20 cellular contexts compared by ENCODE assay signal in the genomic region with DNA sequence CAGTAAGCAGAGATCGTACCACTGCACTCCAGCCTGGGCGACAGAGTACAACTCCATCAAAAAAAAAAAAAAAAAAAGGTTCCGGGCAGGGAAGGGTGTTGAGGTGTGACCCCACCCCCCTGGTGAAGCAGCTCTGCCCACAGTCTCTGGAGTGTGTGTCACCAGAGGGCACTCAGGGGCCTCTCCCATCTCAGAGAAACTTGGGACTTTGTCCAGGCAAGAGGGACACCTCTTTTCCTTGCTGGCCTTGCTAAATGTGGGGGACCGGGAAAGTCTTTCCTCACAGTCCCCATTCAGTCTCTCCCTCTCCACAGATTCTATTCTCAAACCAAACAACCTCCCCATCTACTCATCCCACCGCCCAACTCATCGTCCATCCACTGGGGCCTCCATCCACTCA. TPM values are rescaled to one million over a fixed set of nuclear protein-coding genes. Genes with fewer than 3 reads are reported as not detected.
DNase-seq lines count a peak whose midpoint lies in the region; ATAC-seq and TF ChIP-seq lines count a peak whose summit lies in the region.
"Had no signal": no experiment of that assay in that cellular context is flagged by ENCODE, and none has a peak within 500 bp of the region (broad histone marks: within the 10 kb centered on the region; RNA-seq: fewer than 3 reads in every experiment).

No MANE protein-coding gene starts in this region.

- no peak for ATAC-seq in HCT116
- peak; percentile 14 for ATAC-seq in left lung
- ATAC-seq in activated CD4-positive, CD25-positive, alpha-beta regulatory T cell treated with anti-CD3 and anti-CD28 coated beads, Interleukin-2, amount 50 U/mL, for 24 hours = no peak

- TF ChIP-seq RAD21 in HCT116 (IDR thresholded peaks at IDR 0.05; ENCODE audit: low read depth) = 0 out of 2 replicates have a peak, but pooled peaks have one; percentile 18

- CTCF ChIA-PET in HCT116 (lab: Charles Lee) = no interaction called here

- no peak overlapping the region for H3K27ac ChIP-seq in HCT116 (ENCODE audit: low read depth, low read length)
- H3K27ac ChIP-seq in left lung = no peak overlapping the region
- H3K27ac ChIP-seq: SK-N-MC had no signal

- POLR2A ChIA-PET in HCT116 (lab: Charles Lee) = interaction anchor here (0.7 kb wide), 1 partner anchor 16 kb away, joined by 3 read pairs; no protein-coding TSS in a partner anchor

- TF ChIP-seq POLR2A in HCT116 (IDR thresholded peaks at IDR 0.05; ENCODE audit: borderline replicate concordance, extremely low read depth, insufficient read depth, insufficient read length) = no peak

- no peak overlapping the region for H3K4me3 ChIP-seq in HCT116 (replicated peaks in 1 of 2; ENCODE audit: low read depth in 1 of 2, low read length in 2 of 2)
- H3K4me3 ChIP-seq in left lung = no peak overlapping the region
- H3K4me3 ChIP-seq: SK-N-MC had no signal

- H3K27ac Mint-ChIP-seq in activated T-helper 1 cell treated with anti-CD3 and anti-CD28 coated beads, Interleukin-12 subunit alpha, Interleukin-12 subunit beta, Interleukin-2, Interleukin-4 antibody, amounts not matched to agents 30 ng/mL and 10 ng/mL and 1 ng/mL, durations not matched to agents 14 hours and 24 hours and 36 hours = peak overlapping the region; percentile 66

- DNase-seq in AG08396 (ENCODE audit: low spot score) (peak; percentile 64), HCT116 (ENCODE audit: low read depth, low spot score) (no peak), left lung (no peak), HT-29 (ENCODE audit: low spot score) (no peak), retina (no peak)
- no peak for DNase-seq in activated T-helper 1 cell treated with anti-CD3 and anti-CD28 coated beads, Interleukin-12 subunit alpha, Interleukin-12 subunit beta, Interleukin-2, Interleukin-4 antibody, amounts not matched to agents 30 ng/mL and 10 ng/mL and 1 ng/mL, durations not matched to agents 14 hours and 24 hours and 36 hours (ENCODE audit: low spot score)
- DNase-seq: ACHN, DMS79, H9, KG1, NCI-H1417, NCI-H187, NCI-H2107, NCI-H510A, NCI-H748 treated with DMSO at 0.1 percent for 48 hours, SHP77 had no signal

- no peaks in the 10 kb centered on the region for H3K9me3 ChIP-seq in HCT116 (ENCODE audit: control insufficient read depth in 1 of 2, insufficient read depth in 1 of 2, low read depth in 1 of 2, low read length in 2 of 2)
- H3K9me3 ChIP-seq in left lung = no peaks in the 10 kb centered on the region

- no peak overlapping the region for H2AFZ ChIP-seq in HCT116 (ENCODE audit: low read depth, low read length, poor library complexity, severe bottlenecking)

- H3K4me2 ChIP-seq in HCT116 (ENCODE audit: low read length) = no peak overlapping the region

- H3K4me1 Mint-ChIP-seq in activated T-helper 1 cell treated with anti-CD3 and anti-CD28 coated beads, Interleukin-12 subunit alpha, Interleukin-12 subunit beta, Interleukin-2, Interleukin-4 antibody, amounts not matched to agents 30 ng/mL and 10 ng/mL and 1 ng/mL, durations not matched to agents 14 hours and 24 hours and 36 hours (ENCODE audit: low read depth) = no peaks in the 10 kb centered on the region
- H3K4me1 Mint-ChIP-seq: CD14-positive monocyte, H9 had no signal

- RAD21 ChIA-PET in HCT116 (lab: Charles Lee; ENCODE audit: low non-redundant PET in 1 of 2, low total read pairs in 2 of 2, uncharacterized antibody in 2 of 2, unreplicated experiment in 2 of 2) = no interaction called here

- peaks cover 22% of the 10 kb centered on the region for H3K36me3 Mint-ChIP-seq in activated T-helper 1 cell treated with anti-CD3 and anti-CD28 coated beads, Interleukin-12 subunit alpha, Interleukin-12 subunit beta, Interleukin-2, Interleukin-4 antibody, amounts not matched to agents 30 ng/mL and 10 ng/mL and 1 ng/mL, durations not matched to agents 14 hours and 24 hours and 36 hours (ENCODE audit: low read depth)

- H3K4me3 Mint-ChIP-seq in activated T-helper 1 cell treated with anti-CD3 and anti-CD28 coated beads, Interleukin-12 subunit alpha, Interleukin-12 subunit beta, Interleukin-2, Interleukin-4 antibody, amounts not matched to agents 30 ng/mL and 10 ng/mL and 1 ng/mL, durations not matched to agents 14 hours and 24 hours and 36 hours = no peak overlapping the region
- H3K4me3 Mint-ChIP-seq: CD14-positive monocyte, H9 had no signal

- H3K4me1 ChIP-seq in HCT116 (ENCODE audit: control insufficient read depth in 1 of 2, insufficient read depth in 2 of 2, low read length in 2 of 2) (no peaks in the 10 kb centered on the region), left lung (no peaks in the 10 kb centered on the region)

- H4K20me1 ChIP-seq in HCT116 (ENCODE audit: insufficient read depth) = no peaks in the 10 kb centered on the region

- H3K9me3 Mint-ChIP-seq in activated T-helper 1 cell treated with anti-CD3 and anti-CD28 coated beads, Interleukin-12 subunit alpha, Interleukin-12 subunit beta, Interleukin-2, Interleukin-4 antibody, amounts not matched to agents 30 ng/mL and 10 ng/mL and 1 ng/mL, durations not matched to agents 14 hours and 24 hours and 36 hours = no peaks in the 10 kb centered on the region
- H3K9me3 Mint-ChIP-seq: H9 had no signal

- H3K36me3 ChIP-seq in HCT116 (ENCODE audit: control insufficient read depth in 1 of 2, insufficient read depth in 2 of 2, low read length in 2 of 2) = peaks cover 7 to 18% of the 10 kb centered on the region in 2 experiments; a peak in 3 of 4 replicates
- H3K36me3 ChIP-seq in left lung = peaks cover 0 to 92% of the 10 kb centered on the region in 2 donors

- H3K9ac ChIP-seq in HCT116 (ENCODE audit: low read length) = no peak overlapping the region

- intact Hi-C loops in HCT116 (cut with micrococcal nuclease) (no loop called here), left lung (cut with DNase I) (no loop called here)
- intact Hi-C loops in activated T-helper 1 cell treated with anti-CD3 and anti-CD28 coated beads, Interleukin-12 subunit alpha, Interleukin-12 subunit beta, Interleukin-2, Interleukin-4 antibody, amounts not matched to agents 30 ng/mL and 10 ng/mL and 1 ng/mL, durations not matched to agents 14 hours and 24 hours and 36 hours (cut with micrococcal nuclease) = no loop called here

- no peaks in the 10 kb centered on the region for H3K9me2 ChIP-seq in HCT116 (ENCODE audit: insufficient read depth)

- no peaks in the 10 kb centered on the region for H3K79me2 ChIP-seq in HCT116 (ENCODE audit: insufficient read depth, low read length)

- no peaks in the 10 kb centered on the region for H3K27me3 Mint-ChIP-seq in activated T-helper 1 cell treated with anti-CD3 and anti-CD28 coated beads, Interleukin-12 subunit alpha, Interleukin-12 subunit beta, Interleukin-2, Interleukin-4 antibody, amounts not matched to agents 30 ng/mL and 10 ng/mL and 1 ng/mL, durations not matched to agents 14 hours and 24 hours and 36 hours (ENCODE audit: insufficient read depth)

- TF ChIP-seq CTCF in HCT116 (IDR thresholded peaks at IDR 0.05 in 2 of 3, conservative IDR thresholded peaks at IDR 0.05 in 1 of 3; ENCODE audit: borderline replicate concordance in 1 of 3, insufficient read depth in 1 of 3, low read depth in 2 of 3, low read length in 2 of 3) (no peak), left lung (IDR thresholded peaks at IDR 0.05) (no peak)

- no peaks in the 10 kb centered on the region for H3K27me3 ChIP-seq in HCT116 (ENCODE audit: insufficient read depth, low read length)
- no peaks in the 10 kb centered on the region for H3K27me3 ChIP-seq in left lung

- no TSS peak for BruUV-seq in HCT116 (replicated peaks; lab: Mats Ljungman, UMichigan)

TF ChIP-seq in HCT116, 20 proteins besides CTCF, POLR2A, EP300 and RAD21:
- TF ChIP-seq JUND (IDR thresholded peaks at IDR 0.05) (no peak), FOSL1 (IDR thresholded peaks at IDR 0.05; ENCODE audit: low read depth) (no peak), YY1 (IDR thresholded peaks at IDR 0.05; ENCODE audit: extremely low read depth, insufficient replicate concordance, low read depth, low read length) (no peak), SIN3A (IDR thresholded peaks at IDR 0.05; ENCODE audit: low read depth) (no peak)

RNA-seq across cellular contexts. Expression of a gene that starts 43.6 kb away (rescaled TPM):
- total RNA-seq in HCT116 (2021; ENCODE audit: unreplicated experiment) (not detected), left lung (1 to 10 TPM; 1.4 to 2.0 TPM)
- polyA plus RNA-seq in HCT116 (2012) = 0.17 and 0.37 TPM in 2 replicates
- not detected in 2 replicates for total RNA-seq in activated T-helper 1 cell treated with anti-CD3 and anti-CD28 coated beads, Interleukin-12 subunit alpha, Interleukin-12 subunit beta, Interleukin-2, Interleukin-4 antibody, amounts not matched to agents 30 ng/mL and 10 ng/mL and 1 ng/mL, durations not matched to agents 14 hours and 24 hours and 36 hours
- total RNA-seq in HT-29 (2014; rRNA removed; shearing (Covaris generic)) = not detected in 2 replicates
- total RNA-seq: OCI-LY7 had no signal
- polyA plus RNA-seq: CD14-positive monocyte had no signal
